8 cellular contexts compared by ENCODE assay signal in genomic region chr10:50497758-50498157, GRCh38.
A peak's percentile ranks its signal among the peaks of the same experiment; 100 is the strongest.
DNase-seq lines count a peak whose midpoint lies in the region; ATAC-seq and TF ChIP-seq lines count a peak whose summit lies in the region.

No MANE protein-coding gene starts in this region.

- 0 out of 2 replicates have a peak overlapping the region, but pooled peaks have one; percentile 45 for H2BK20ac ChIP-seq in IMR-90 (ENCODE audit: low read depth, low read length)

- H3K27ac ChIP-seq in IMR-90 (ENCODE audit: insufficient read depth, low read length), result peak overlapping the region; percentile 33

- TF ChIP-seq CTCF in GM10248 (IDR thresholded peaks at IDR 0.05; ENCODE audit: control extremely low read depth, extremely low read depth, low read depth, missing control alignments) (no peak), IMR-90 (conservative IDR thresholded peaks at IDR 0.05; ENCODE audit: low read depth, low read length) (no peak)

- H3K4me2 ChIP-seq in IMR-90 (ENCODE audit: low read depth, low read length), result peak overlapping the region; percentile 87; the same call in 1 of the 2 replicates

- H2AK9ac ChIP-seq in IMR-90 (replicated peaks; ENCODE audit: low read depth, low read length, poor library complexity), result no peak overlapping the region

- intact Hi-C loops in IMR-90 (cut with micrococcal nuclease), result no loop called here

- H3K14ac ChIP-seq in IMR-90 (replicated peaks; ENCODE audit: low read depth, low read length), result peak overlapping the region; percentile 24; the same call in 1 of the 2 replicates

- no peak overlapping the region for H2AFZ ChIP-seq in IMR-90 (replicated peaks; ENCODE audit: low read length, poor library complexity)

- no TSS peak for BruUV-seq in IMR-90 (replicated peaks; lab: Mats Ljungman, UMichigan)

- no peaks in the 10 kb centered on the region for H3K36me3 ChIP-seq in IMR-90 (ENCODE audit: control insufficient read depth, insufficient read depth, low read length)

- H3K79me1 ChIP-seq in IMR-90 (ENCODE audit: low read depth in 1 of 2, low read length in 2 of 2), result peaks cover 9 to 21% of the 10 kb centered on the region in 2 experiments; a peak in 3 of 4 replicates

- peaks cover 4% of the 10 kb centered on the region; the same call in 1 of the 2 replicates for H3K4me1 ChIP-seq in IMR-90 (ENCODE audit: control insufficient read depth, insufficient read depth, low read length)

- dilution Hi-C loops in IMR-90 (cut with HindIII; ENCODE audit: low sequenced_read_pairs, unreplicated experiment), result no loop called here

- POLR2A ChIA-PET in GM10248 (lab: Yijun Ruan, JAX), result no interaction called here
- POLR2A ChIA-PET in IMR-90 (lab: Charles Lee; ENCODE audit: unreplicated experiment), result no interaction called here

- TF ChIP-seq POLR2A in IMR-90 (IDR thresholded peaks at IDR 0.05; ENCODE audit: low read depth, low read length), result no peak

- H4K20me1 ChIP-seq in IMR-90 (ENCODE audit: insufficient read depth, low read length), result peaks cover 9% of the 10 kb centered on the region; the same call in 1 of the 2 replicates

- peak overlapping the region; percentile 66 for H2BK5ac ChIP-seq in IMR-90 (ENCODE audit: low read depth, low read length, poor library complexity, severe bottlenecking)

- in situ Hi-C loops in IMR-90 (cut with MboI; ENCODE audit: low sequenced_read_pairs), result no loop called here

- peak overlapping the region; percentile 54 for H3K9ac ChIP-seq in IMR-90 (ENCODE audit: low read depth, low read length)

- H2BK120ac ChIP-seq in IMR-90 (ENCODE audit: low read depth, low read length), result peak overlapping the region; percentile 35; the same call in 1 of the 2 replicates

- DNase-seq in GM10248 (ENCODE audit: extremely low spot score) (peak; percentile 59), IMR-90 (peak; percentile 86), fibroblast of the conjunctiva (ENCODE audit: low read depth) (peak; percentile 28), NCI-H2107 treated with DMSO at 0.1 percent for 48 hours (lab: John Stamatoyannopoulos, UW; ENCODE audit: unreplicated experiment) (no peak), COLO829 (ENCODE audit: low spot score) (no peak), middle frontal gyrus (ENCODE audit: extremely low spot score, low spot score) (no peak), hippocampal formation (lab: John Stamatoyannopoulos, UW) (no peak)

- ATAC-seq in GM21529 (IDR thresholded peaks at IDR 0.05; ENCODE audit: unreplicated experiment) (peak; percentile 92), IMR-90 (ENCODE audit: low read depth) (peak; percentile 89)

- H3K4me3 ChIP-seq in IMR-90 (ENCODE audit: insufficient read depth, low read depth, low read length), result no peak overlapping the region; the same call in 1 of the 2 replicates

- CTCF ChIA-PET in GM10248 (lab: Yijun Ruan, JAX) (interaction anchor here (1.1 to 1.7 kb wide), 7 partner anchors 12 to 174 kb away, joined by 3 to 13 read pairs (median 4); no protein-coding TSS in a partner anchor), IMR-90 (lab: Yijun Ruan, JAX) (no interaction called here)

- peaks cover 3% of the 10 kb centered on the region; the same call in 1 of the 2 replicates for H3K9me1 ChIP-seq in IMR-90 (ENCODE audit: insufficient read depth, low read length)

- peak overlapping the region; percentile 92; the same call in 1 of the 2 replicates for H3K18ac ChIP-seq in IMR-90 (ENCODE audit: low read depth, low read length)

- no peak overlapping the region for H2BK15ac ChIP-seq in IMR-90 (ENCODE audit: low read depth, low read length)

- H3K23ac ChIP-seq in IMR-90 (ENCODE audit: low read depth, low read length), result no peak overlapping the region

- H4K8ac ChIP-seq in IMR-90 (ENCODE audit: low read depth in 2 of 2, low read length in 2 of 2), result peak overlapping the region in 1 of 2 experiments; percentile 35; a peak in 1 of 4 replicates

- H4K91ac ChIP-seq in IMR-90 (ENCODE audit: insufficient read depth, low read depth, low read length), result 0 out of 2 replicates have a peak overlapping the region, but pooled peaks have one; percentile 38

- H2AK5ac ChIP-seq in IMR-90 (ENCODE audit: low read depth, low read length), result no peak overlapping the region

- no peaks in the 10 kb centered on the region for H3K27me3 ChIP-seq in IMR-90 (ENCODE audit: control insufficient read depth, insufficient read depth, low read length)

- H3K56ac ChIP-seq in IMR-90 (ENCODE audit: extremely low read depth, insufficient read depth, low read length), result peak overlapping the region; percentile 36; the same call in 1 of the 2 replicates

- TF ChIP-seq RAD21 in IMR-90 (IDR thresholded peaks at IDR 0.05; ENCODE audit: low read length), result no peak

- H3K9me3 ChIP-seq in IMR-90 (ENCODE audit: control insufficient read depth, insufficient read depth, low read length), result no peaks in the 10 kb centered on the region

- H3K4ac ChIP-seq in IMR-90 (ENCODE audit: low read depth, low read length), result peak overlapping the region; percentile 38; the same call in 1 of the 2 replicates

- peak overlapping the region; percentile 31; the same call in 1 of the 2 replicates for H4K5ac ChIP-seq in IMR-90 (ENCODE audit: low read depth, low read length)

TF ChIP-seq in IMR-90, 13 proteins besides CTCF, POLR2A, EP300 and RAD21:
- no peak for TF ChIP-seq MAFK (IDR thresholded peaks at IDR 0.05; ENCODE audit: low read depth, low read length)
- TF ChIP-seq BHLHE40 (IDR thresholded peaks at IDR 0.05; ENCODE audit: low read depth, low read length), result no peak
- no peak for TF ChIP-seq MXI1 (IDR thresholded peaks at IDR 0.05; ENCODE audit: borderline replicate concordance, low read depth, low read length)
- no peak for TF ChIP-seq SMC3 (IDR thresholded peaks at IDR 0.05; ENCODE audit: low read depth, low read length)
- TF ChIP-seq RCOR1 (IDR thresholded peaks at IDR 0.05; ENCODE audit: insufficient replicate concordance, low read length), result no peak
- no peak for TF ChIP-seq RFX5 (IDR thresholded peaks at IDR 0.05; ENCODE audit: low read depth, low read length)
- TF ChIP-seq MAZ (IDR thresholded peaks at IDR 0.05; ENCODE audit: borderline replicate concordance, low read depth, low read length), result no peak
- no peak for TF ChIP-seq ELK1 (IDR thresholded peaks at IDR 0.05; ENCODE audit: borderline replicate concordance, low read depth, low read length)
- TF ChIP-seq USF2 (IDR thresholded peaks at IDR 0.05; ENCODE audit: low read depth, low read length), result no peak
- no peak for TF ChIP-seq CHD1 (IDR thresholded peaks at IDR 0.05; ENCODE audit: low read depth, low read length)
- no peak for TF ChIP-seq CEBPB (IDR thresholded peaks at IDR 0.05; ENCODE audit: low read depth, low read length)
- TF ChIP-seq NFE2L2 (IDR thresholded peaks at IDR 0.05; ENCODE audit: low read depth, low read length), result no peak

Comparison
In these comparisons a context has a peak if more than half of its experiments do, and no peak if none do; other contexts are left out.
1. DNase-seq: peak in GM10248 (single experiment), IMR-90 (single experiment) and fibroblast of the conjunctiva (single experiment); none in NCI-H2107 treated with DMSO at 0.1 percent for 48 hours (single experiment), COLO829 (single experiment), middle frontal gyrus (single experiment) and hippocampal formation (0 of 2).